In the genomic region with DNA sequence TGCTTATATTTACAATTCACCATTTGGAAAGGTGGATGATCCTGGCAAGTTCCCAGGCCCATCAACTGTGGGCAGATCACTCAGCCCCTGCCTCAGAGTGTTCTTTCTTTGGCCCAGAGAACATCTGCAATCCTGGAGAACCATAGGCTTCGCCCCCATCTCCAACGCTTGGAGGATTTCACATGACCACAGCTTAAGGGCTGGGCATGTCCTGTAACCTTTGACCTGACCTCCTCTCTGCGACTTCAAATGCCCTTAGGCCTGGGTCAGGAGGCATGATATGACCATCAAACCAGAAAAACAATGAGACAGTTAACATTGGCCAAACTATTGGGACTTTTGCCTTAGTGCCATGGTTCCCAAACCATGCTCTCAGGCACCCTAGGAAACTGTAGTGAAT, we compare ENCODE assay signal across 19 cellular contexts. TPM values are rescaled to one million over a fixed set of nuclear protein-coding genes. Genes with fewer than 3 reads are reported as not detected.
DNase-seq lines count a peak whose midpoint lies in the region; ATAC-seq and TF ChIP-seq lines count a peak whose summit lies in the region.
"Had no signal": no experiment of that assay in that cellular context is flagged by ENCODE, and none has a peak within 500 bp of the region (broad histone marks: within the 10 kb centered on the region; RNA-seq: fewer than 3 reads in every experiment).

No MANE protein-coding gene starts in this region.

- ATAC-seq in GM21576 (IDR thresholded peaks at IDR 0.05; ENCODE audit: unreplicated experiment) = peak; percentile 6
- no peak for ATAC-seq in GM18520 (IDR thresholded peaks at IDR 0.05; ENCODE audit: unreplicated experiment)
- ATAC-seq in HG03457 (IDR thresholded peaks at IDR 0.05; ENCODE audit: unreplicated experiment) = no peak
- ATAC-seq: HCT116 had no signal

- peaks cover 20% of the 10 kb centered on the region for H3K4me1 ChIP-seq in Loucy (ENCODE audit: insufficient read depth, low read length, poor library complexity, severe bottlenecking)
- H3K4me1 ChIP-seq: prostate gland had no signal

- no peaks in the 10 kb centered on the region for H3F3A ChIP-seq in Loucy (ENCODE audit: low read depth)

- H2AFZ ChIP-seq in Loucy (ENCODE audit: low read length) = no peak overlapping the region

- DNase-seq in activated naive CD8-positive, alpha-beta T cell treated with anti-CD3 and anti-CD28 coated beads for 36 hours = no peak
- DNase-seq in HPDE6-E6E7 (ENCODE audit: extremely low spot score) = no peak
- DNase-seq in stimulated activated CD4-positive, alpha-beta T cell treated with anti-CD3 and anti-CD28 coated beads, Interleukin-4, amount 100 ng/mL, for 4 hours = no peak
- DNase-seq: ACHN; anterior cingulate cortex; naive B cell; NCI-H187 treated with DMSO at 0.1 percent for 48 hours; NCI-H524; spleen; stimulated activated naive CD4-positive, alpha-beta T cell treated with Interleukin-2 at 50 U/mL for 16 hours; upper lobe of left lung had no signal

- no peak overlapping the region for H3K4me3 Mint-ChIP-seq in activated naive CD8-positive, alpha-beta T cell
- no peak overlapping the region for H3K4me3 Mint-ChIP-seq in activated naive CD8-positive, alpha-beta T cell treated with anti-CD3 and anti-CD28 coated beads for 36 hours
- H3K4me3 Mint-ChIP-seq: activated T-helper 17 cell treated with anti-CD3 and anti-CD28 coated beads, Interleukin-2, amount 50 U/mL, for 72 hours; naive B cell had no signal

- H3K27me3 ChIP-seq in Loucy (ENCODE audit: insufficient read depth, low read length, poor library complexity, severe bottlenecking) = peaks cover 15% of the 10 kb centered on the region
- H3K27me3 ChIP-seq: upper lobe of left lung had no signal

- no peak for TF ChIP-seq CTCF in Loucy (conservative IDR thresholded peaks at IDR 0.05; ENCODE audit: low read length)

- H3K9me2 ChIP-seq in Loucy (replicated peaks; ENCODE audit: low read depth, low read length) = no peaks in the 10 kb centered on the region

- H3K4me1 Mint-ChIP-seq in activated naive CD8-positive, alpha-beta T cell (ENCODE audit: low read depth) = peaks cover 41% of the 10 kb centered on the region
- peaks cover 39% of the 10 kb centered on the region for H3K4me1 Mint-ChIP-seq in activated naive CD8-positive, alpha-beta T cell treated with anti-CD3 and anti-CD28 coated beads for 36 hours
- H3K4me1 Mint-ChIP-seq: naive B cell had no signal

- peak overlapping the region; percentile 12 for H3K27ac Mint-ChIP-seq in activated naive CD8-positive, alpha-beta T cell
- H3K27ac Mint-ChIP-seq in activated naive CD8-positive, alpha-beta T cell treated with anti-CD3 and anti-CD28 coated beads for 36 hours = no peak overlapping the region
- H3K27ac Mint-ChIP-seq: activated T-helper 17 cell treated with anti-CD3 and anti-CD28 coated beads, Interleukin-2, amount 50 U/mL, for 72 hours had no signal

- no peaks in the 10 kb centered on the region for H4K20me1 ChIP-seq in Loucy (ENCODE audit: insufficient read depth, low read length, poor library complexity, severe bottlenecking)

- H3K36me3 Mint-ChIP-seq in activated naive CD8-positive, alpha-beta T cell = no peaks in the 10 kb centered on the region
- no peaks in the 10 kb centered on the region for H3K36me3 Mint-ChIP-seq in activated naive CD8-positive, alpha-beta T cell treated with anti-CD3 and anti-CD28 coated beads for 36 hours
- H3K36me3 Mint-ChIP-seq: naive B cell had no signal

- no peak overlapping the region for H3K9ac ChIP-seq in Loucy (ENCODE audit: low read depth, low read length, poor library complexity, severe bottlenecking)

- H3K36me3 ChIP-seq in Loucy (ENCODE audit: insufficient read depth, low read length) = no peaks in the 10 kb centered on the region
- H3K36me3 ChIP-seq: prostate gland, spleen, upper lobe of left lung had no signal

- peak overlapping the region; percentile 46 for H3K4me2 ChIP-seq in Loucy (ENCODE audit: low read depth, low read length, poor library complexity, severe bottlenecking)

- no peaks in the 10 kb centered on the region for H3K79me2 ChIP-seq in Loucy (ENCODE audit: insufficient read depth, low read length)

- H3K9me3 Mint-ChIP-seq in activated naive CD8-positive, alpha-beta T cell (ENCODE audit: low read depth) = no peaks in the 10 kb centered on the region
- no peaks in the 10 kb centered on the region for H3K9me3 Mint-ChIP-seq in activated naive CD8-positive, alpha-beta T cell treated with anti-CD3 and anti-CD28 coated beads for 36 hours
- H3K9me3 Mint-ChIP-seq: activated T-helper 17 cell treated with anti-CD3 and anti-CD28 coated beads, Interleukin-2, amount 50 U/mL, for 72 hours; naive B cell had no signal

- no peak overlapping the region for H3K4me3 ChIP-seq in Loucy (ENCODE audit: low read length, poor library complexity, severe bottlenecking)
- H3K4me3 ChIP-seq: prostate gland, spleen, upper lobe of left lung had no signal

- no peaks in the 10 kb centered on the region for H3K27me3 Mint-ChIP-seq in activated naive CD8-positive, alpha-beta T cell
- no peaks in the 10 kb centered on the region for H3K27me3 Mint-ChIP-seq in activated naive CD8-positive, alpha-beta T cell treated with anti-CD3 and anti-CD28 coated beads for 36 hours
- H3K27me3 Mint-ChIP-seq: activated T-helper 17 cell treated with anti-CD3 and anti-CD28 coated beads, Interleukin-2, amount 50 U/mL, for 72 hours; naive B cell had no signal

- no peaks in the 10 kb centered on the region for H3K9me3 ChIP-seq in Loucy (ENCODE audit: insufficient read depth, low read depth, low read length)
- H3K9me3 ChIP-seq: prostate gland, spleen, upper lobe of left lung had no signal

RNA-seq across cellular contexts. Expression of gene MBNL2, which starts 7.2 kb away (rescaled TPM):
- total RNA-seq in activated naive CD8-positive, alpha-beta T cell treated with anti-CD3 and anti-CD28 coated beads for 36 hours = 10 to 100 TPM; 12.5 to 13.6 TPM
